ENCODE assay signal across 1 cellular context in the genomic region with DNA sequence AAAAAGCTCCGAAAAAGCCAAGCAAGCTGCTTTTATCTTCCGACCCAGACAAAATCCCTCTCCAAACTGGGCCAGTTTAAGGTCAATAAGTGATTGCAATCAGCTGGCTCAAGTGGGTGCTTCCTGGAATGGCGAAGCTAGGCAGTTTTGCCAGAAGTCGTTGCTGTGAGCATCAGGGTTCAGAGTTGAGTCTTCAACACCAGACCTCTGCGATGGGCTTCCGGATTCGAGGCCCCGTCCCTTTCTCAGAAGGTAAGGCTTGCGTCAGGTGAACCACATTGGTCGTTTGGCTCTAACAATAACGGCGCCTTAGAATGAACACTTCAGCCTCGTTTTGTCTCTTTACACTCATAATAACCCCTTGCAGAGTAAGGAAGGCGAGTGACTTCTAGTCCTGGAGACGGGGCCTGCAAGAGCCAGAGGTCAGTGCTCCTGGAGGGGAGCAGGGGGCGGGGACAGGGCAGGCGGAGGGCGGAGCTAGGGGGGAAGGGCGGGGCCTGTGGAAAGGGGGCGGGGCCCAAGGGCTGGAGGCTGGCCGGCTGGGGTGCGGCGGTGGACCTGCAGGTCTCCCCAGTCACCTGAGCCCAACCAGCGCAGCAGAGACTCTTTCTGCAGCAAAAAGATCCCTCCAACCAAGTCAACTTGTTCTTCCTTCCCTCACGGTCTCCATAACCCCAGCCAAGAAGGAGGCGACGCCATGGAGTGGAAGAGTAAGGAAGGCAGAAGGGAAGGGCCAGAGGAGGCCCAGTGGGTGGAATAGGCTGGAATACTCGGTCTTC.
TF ChIP-seq lines count a peak whose summit lies in the region.

No MANE protein-coding gene starts in this region.

TF ChIP-seq in H1, 55 proteins besides CTCF, POLR2A, EP300 and RAD21:
- TF ChIP-seq KDM4A (IDR thresholded peaks at IDR 0.05; ENCODE audit: low read depth, low read length, severe bottlenecking) (no peak), ASH2L (IDR thresholded peaks at IDR 0.05; ENCODE audit: low read length) (no peak), RXRA (IDR thresholded peaks at IDR 0.05; ENCODE audit: insufficient read depth, low read depth, low read length) (no peak), TEAD4 (IDR thresholded peaks at IDR 0.05; ENCODE audit: low read depth, low read length) (no peak), CEBPB (IDR thresholded peaks at IDR 0.05; ENCODE audit: low read depth, low read length) (no peak), FOSL1 (IDR thresholded peaks at IDR 0.05; ENCODE audit: insufficient read depth, low read depth, low read length) (no peak)
